Comparison of ENCODE assay signal across 10 cellular contexts in the genomic region with DNA sequence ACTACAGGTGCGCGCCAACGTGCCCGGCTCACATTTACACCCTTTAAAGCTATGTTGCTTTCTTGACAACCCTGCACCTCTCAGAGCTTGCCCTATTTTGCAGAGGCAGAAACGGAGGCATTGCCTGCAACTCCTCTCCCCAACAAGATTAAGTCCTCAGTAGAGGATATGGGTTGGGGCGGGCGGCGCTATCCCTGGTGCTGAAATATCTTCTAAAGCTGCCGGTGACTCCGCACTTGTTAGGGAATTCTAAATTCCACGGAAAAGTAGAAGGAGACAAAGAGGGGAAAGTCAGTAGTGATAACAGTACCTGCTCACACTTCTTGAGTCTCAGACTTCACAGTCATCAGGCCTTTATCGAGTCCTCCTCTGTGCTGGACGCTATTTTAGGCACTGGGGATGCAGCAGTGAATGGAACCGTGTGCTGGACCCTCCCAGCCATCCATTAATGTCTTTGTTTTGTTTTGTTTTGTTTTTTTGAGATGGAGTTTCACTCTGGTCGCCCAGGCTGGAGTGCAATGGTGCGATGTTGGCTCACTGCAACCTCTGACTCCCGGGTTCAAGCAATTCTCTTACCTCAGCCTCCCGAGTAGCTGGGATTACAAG. TPM values are rescaled to one million over a fixed set of nuclear protein-coding genes. Genes with fewer than 3 reads are reported as not detected.
DNase-seq lines count a peak whose midpoint lies in the region; ATAC-seq and TF ChIP-seq lines count a peak whose summit lies in the region.
"Had no signal": no experiment of that assay in that cellular context is flagged by ENCODE, and none has a peak within 500 bp of the region (broad histone marks: within the 10 kb centered on the region; RNA-seq: fewer than 3 reads in every experiment).

No MANE protein-coding gene starts in this region.

- intact Hi-C loops in activated T-helper 1 cell treated with anti-CD3 and anti-CD28 coated beads, Interleukin-12 subunit alpha, Interleukin-12 subunit beta, Interleukin-2, Interleukin-4 antibody, amounts not matched to agents 30 ng/mL and 10 ng/mL and 1 ng/mL, durations not matched to agents 14 hours and 24 hours and 36 hours (cut with micrococcal nuclease) = no loop called here
- intact Hi-C loops in prostate gland (cut with DNase I) = no loop called here
- intact Hi-C loops in CD4-positive, alpha-beta T cell (cut with DNase I, micrococcal nuclease) = loop anchor here in 1 of 2 experiments (10.0 kb wide), 1 partner anchor 345 kb away; no protein-coding TSS in a partner anchor

- no peaks in the 10 kb centered on the region for H3K4me1 ChIP-seq in prostate gland (replicated peaks)

- no peaks in the 10 kb centered on the region for H3K4me1 Mint-ChIP-seq in activated CD4-positive, alpha-beta memory T cell treated with anti-CD3 and anti-CD28 coated beads, Interleukin-2, amount 10 ng/mL, durations not matched to agents 7 days and 5 days
- H3K4me1 Mint-ChIP-seq in activated T-helper 1 cell treated with anti-CD3 and anti-CD28 coated beads, Interleukin-12 subunit alpha, Interleukin-12 subunit beta, Interleukin-2, Interleukin-4 antibody, amounts not matched to agents 30 ng/mL and 10 ng/mL and 1 ng/mL, durations not matched to agents 14 hours and 24 hours and 36 hours (ENCODE audit: low read depth) = no peaks in the 10 kb centered on the region
- H3K4me1 Mint-ChIP-seq in CD4-positive, alpha-beta T cell (ENCODE audit: low read depth) = no peaks in the 10 kb centered on the region
- H3K4me1 Mint-ChIP-seq: nephron had no signal

- H3K27me3 ChIP-seq in prostate gland (replicated peaks; ENCODE audit: insufficient read depth) = no peaks in the 10 kb centered on the region
- H3K27me3 ChIP-seq in CD4-positive, alpha-beta T cell (ENCODE audit: control insufficient read depth, insufficient read depth, low read length) = no peaks in the 10 kb centered on the region

- H3K27ac ChIP-seq in prostate gland = no peak overlapping the region
- no peak overlapping the region for H3K27ac ChIP-seq in CD4-positive, alpha-beta T cell (ENCODE audit: low read depth, low read length)

- H3K27me3 Mint-ChIP-seq in activated CD4-positive, alpha-beta memory T cell treated with anti-CD3 and anti-CD28 coated beads, Interleukin-2, amount 10 ng/mL, durations not matched to agents 7 days and 5 days = no peaks in the 10 kb centered on the region
- H3K27me3 Mint-ChIP-seq in activated T-helper 1 cell treated with anti-CD3 and anti-CD28 coated beads, Interleukin-12 subunit alpha, Interleukin-12 subunit beta, Interleukin-2, Interleukin-4 antibody, amounts not matched to agents 30 ng/mL and 10 ng/mL and 1 ng/mL, durations not matched to agents 14 hours and 24 hours and 36 hours (ENCODE audit: insufficient read depth) = no peaks in the 10 kb centered on the region
- no peaks in the 10 kb centered on the region for H3K27me3 Mint-ChIP-seq in CD4-positive, alpha-beta T cell

- ATAC-seq in CD4-positive, alpha-beta T cell (ENCODE audit: poor library complexity) = no peak
- ATAC-seq in HG02852 (IDR thresholded peaks at IDR 0.05; ENCODE audit: unreplicated experiment) = no peak

- no peak overlapping the region for H3K27ac Mint-ChIP-seq in activated CD4-positive, alpha-beta memory T cell treated with anti-CD3 and anti-CD28 coated beads, Interleukin-2, amount 10 ng/mL, durations not matched to agents 7 days and 5 days
- no peak overlapping the region for H3K27ac Mint-ChIP-seq in activated T-helper 1 cell treated with anti-CD3 and anti-CD28 coated beads, Interleukin-12 subunit alpha, Interleukin-12 subunit beta, Interleukin-2, Interleukin-4 antibody, amounts not matched to agents 30 ng/mL and 10 ng/mL and 1 ng/mL, durations not matched to agents 14 hours and 24 hours and 36 hours
- no peak overlapping the region for H3K27ac Mint-ChIP-seq in CD4-positive, alpha-beta T cell
- H3K27ac Mint-ChIP-seq: nephron had no signal

- H3K36me3 Mint-ChIP-seq in activated CD4-positive, alpha-beta memory T cell treated with anti-CD3 and anti-CD28 coated beads, Interleukin-2, amount 10 ng/mL, durations not matched to agents 7 days and 5 days (ENCODE audit: low read depth) = no peaks in the 10 kb centered on the region
- no peaks in the 10 kb centered on the region for H3K36me3 Mint-ChIP-seq in activated T-helper 1 cell treated with anti-CD3 and anti-CD28 coated beads, Interleukin-12 subunit alpha, Interleukin-12 subunit beta, Interleukin-2, Interleukin-4 antibody, amounts not matched to agents 30 ng/mL and 10 ng/mL and 1 ng/mL, durations not matched to agents 14 hours and 24 hours and 36 hours (ENCODE audit: low read depth)
- peaks cover 9% of the 10 kb centered on the region for H3K36me3 Mint-ChIP-seq in CD4-positive, alpha-beta T cell (ENCODE audit: low read depth)

- POLR2A ChIA-PET in activated CD4-positive, alpha-beta memory T cell treated with anti-CD3 and anti-CD28 coated beads, Interleukin-2, amount 10 ng/mL, durations not matched to agents 7 days and 5 days (lab: Charles Lee) = no interaction called here
- POLR2A ChIA-PET in CD4-positive, alpha-beta T cell (lab: Charles Lee) = no interaction called here

- no peak overlapping the region for H3K4me3 ChIP-seq in prostate gland

- no peak overlapping the region for H3K4me3 Mint-ChIP-seq in activated CD4-positive, alpha-beta memory T cell treated with anti-CD3 and anti-CD28 coated beads, Interleukin-2, amount 10 ng/mL, durations not matched to agents 7 days and 5 days
- H3K4me3 Mint-ChIP-seq in activated T-helper 1 cell treated with anti-CD3 and anti-CD28 coated beads, Interleukin-12 subunit alpha, Interleukin-12 subunit beta, Interleukin-2, Interleukin-4 antibody, amounts not matched to agents 30 ng/mL and 10 ng/mL and 1 ng/mL, durations not matched to agents 14 hours and 24 hours and 36 hours = no peak overlapping the region
- H3K4me3 Mint-ChIP-seq in CD4-positive, alpha-beta T cell = no peak overlapping the region
- H3K4me3 Mint-ChIP-seq: nephron had no signal

- no peak for TF ChIP-seq POLR2A in prostate gland (IDR thresholded peaks at IDR 0.05)

- no peaks in the 10 kb centered on the region for H3K9me3 ChIP-seq in prostate gland
- H3K9me3 ChIP-seq in CD4-positive, alpha-beta T cell (ENCODE audit: control insufficient read depth, low read length) = no peaks in the 10 kb centered on the region

- H3K36me3 ChIP-seq in prostate gland = no peaks in the 10 kb centered on the region

- CTCF ChIA-PET in activated CD4-positive, alpha-beta memory T cell treated with anti-CD3 and anti-CD28 coated beads, Interleukin-2, amount 10 ng/mL, durations not matched to agents 7 days and 5 days (lab: Charles Lee) = no interaction called here
- CTCF ChIA-PET in CD4-positive, alpha-beta T cell (lab: Charles Lee) = no interaction called here

- whole genome bisulfite sequencing in prostate gland = 20% methylated on average over 18 of the region's 18 CpGs

- TF ChIP-seq CTCF in prostate gland (IDR thresholded peaks at IDR 0.05) = no peak
- TF ChIP-seq CTCF in CD4-positive, alpha-beta T cell (IDR thresholded peaks at IDR 0.05) = no peak

- no peaks in the 10 kb centered on the region for H3K9me3 Mint-ChIP-seq in activated CD4-positive, alpha-beta memory T cell treated with anti-CD3 and anti-CD28 coated beads, Interleukin-2, amount 10 ng/mL, durations not matched to agents 7 days and 5 days
- H3K9me3 Mint-ChIP-seq in activated T-helper 1 cell treated with anti-CD3 and anti-CD28 coated beads, Interleukin-12 subunit alpha, Interleukin-12 subunit beta, Interleukin-2, Interleukin-4 antibody, amounts not matched to agents 30 ng/mL and 10 ng/mL and 1 ng/mL, durations not matched to agents 14 hours and 24 hours and 36 hours = no peaks in the 10 kb centered on the region
- no peaks in the 10 kb centered on the region for H3K9me3 Mint-ChIP-seq in CD4-positive, alpha-beta T cell
- H3K9me3 Mint-ChIP-seq: nephron had no signal

- DNase-seq in AML-193 (lab: John Stamatoyannopoulos, UW) (peak; percentile 4 to 8), HuH-7.5 (ENCODE audit: low spot score) (peak; percentile 73), islet precursor cell (peak; percentile 83), prostate gland (ENCODE audit: low spot score) (no peak)
- peak; percentile 28 for DNase-seq in activated CD4-positive, alpha-beta memory T cell treated with anti-CD3 and anti-CD28 coated beads, Interleukin-2, amount 10 ng/mL, durations not matched to agents 7 days and 5 days
- no peak for DNase-seq in activated T-helper 1 cell treated with anti-CD3 and anti-CD28 coated beads, Interleukin-12 subunit alpha, Interleukin-12 subunit beta, Interleukin-2, Interleukin-4 antibody, amounts not matched to agents 30 ng/mL and 10 ng/mL and 1 ng/mL, durations not matched to agents 14 hours and 24 hours and 36 hours (ENCODE audit: low spot score)
- DNase-seq in CD4-positive, alpha-beta T cell = no peak

RNA-seq across cellular contexts. Expression of a gene that starts 18.0 kb away (rescaled TPM):
- 1 to 10 TPM; 1.7 to 2.0 TPM for total RNA-seq in activated CD4-positive, alpha-beta memory T cell treated with anti-CD3 and anti-CD28 coated beads, Interleukin-2, amount 10 ng/mL, durations not matched to agents 7 days and 5 days
- 1.1 TPM in 2 replicates for total RNA-seq in activated T-helper 1 cell treated with anti-CD3 and anti-CD28 coated beads, Interleukin-12 subunit alpha, Interleukin-12 subunit beta, Interleukin-2, Interleukin-4 antibody, amounts not matched to agents 30 ng/mL and 10 ng/mL and 1 ng/mL, durations not matched to agents 14 hours and 24 hours and 36 hours
- 1 to 10 TPM in 1 of 2 donors, not detected in 1; 1.2 TPM for total RNA-seq in prostate gland
- 1 to 10 TPM; 1.6 TPM for total RNA-seq in CD4-positive, alpha-beta T cell
- total RNA-seq: epithelial cell of proximal tubule had no signal

RNA-seq across cellular contexts. Expression of a gene that starts 30.0 kb away (rescaled TPM):
- 1,000 to 10,000 TPM; 2,013 to 2,059 TPM for total RNA-seq in activated CD4-positive, alpha-beta memory T cell treated with anti-CD3 and anti-CD28 coated beads, Interleukin-2, amount 10 ng/mL, durations not matched to agents 7 days and 5 days
- total RNA-seq in activated T-helper 1 cell treated with anti-CD3 and anti-CD28 coated beads, Interleukin-12 subunit alpha, Interleukin-12 subunit beta, Interleukin-2, Interleukin-4 antibody, amounts not matched to agents 30 ng/mL and 10 ng/mL and 1 ng/mL, durations not matched to agents 14 hours and 24 hours and 36 hours = 2,494 and 2,556 TPM in 2 replicates
- total RNA-seq in prostate gland = 1,000 to 10,000 TPM; 1,351 to 1,892 TPM
- total RNA-seq in CD4-positive, alpha-beta T cell = 1,000 to 10,000 TPM; 4,157 to 4,260 TPM

RNA-seq across cellular contexts. Expression of a gene that starts 41.9 kb away (rescaled TPM):
- 100 to 1,000 TPM; 233 to 237 TPM for total RNA-seq in activated CD4-positive, alpha-beta memory T cell treated with anti-CD3 and anti-CD28 coated beads, Interleukin-2, amount 10 ng/mL, durations not matched to agents 7 days and 5 days
- 222 and 227 TPM in 2 replicates for total RNA-seq in activated T-helper 1 cell treated with anti-CD3 and anti-CD28 coated beads, Interleukin-12 subunit alpha, Interleukin-12 subunit beta, Interleukin-2, Interleukin-4 antibody, amounts not matched to agents 30 ng/mL and 10 ng/mL and 1 ng/mL, durations not matched to agents 14 hours and 24 hours and 36 hours
- 10 to 100 TPM in 1 of 2 donors, 1 to 10 TPM in 1; 1.5 to 10.1 TPM for total RNA-seq in prostate gland
- total RNA-seq in CD4-positive, alpha-beta T cell = 100 to 1,000 TPM; 120 to 121 TPM

RNA-seq across cellular contexts. Expression of a gene that starts 43.1 kb away (rescaled TPM):
- 10 to 100 TPM; 59.3 to 60.8 TPM for total RNA-seq in activated CD4-positive, alpha-beta memory T cell treated with anti-CD3 and anti-CD28 coated beads, Interleukin-2, amount 10 ng/mL, durations not matched to agents 7 days and 5 days
- total RNA-seq in activated T-helper 1 cell treated with anti-CD3 and anti-CD28 coated beads, Interleukin-12 subunit alpha, Interleukin-12 subunit beta, Interleukin-2, Interleukin-4 antibody, amounts not matched to agents 30 ng/mL and 10 ng/mL and 1 ng/mL, durations not matched to agents 14 hours and 24 hours and 36 hours = 122 and 128 TPM in 2 replicates
- 10 to 100 TPM; 48.7 to 52.2 TPM for total RNA-seq in prostate gland
- 10 to 100 TPM; 26.9 to 28.1 TPM for total RNA-seq in CD4-positive, alpha-beta T cell

Comparison
In these comparisons a context has a peak if more than half of its experiments do, and no peak if none do; other contexts are left out.
1. DNase-seq: peak in AML-193 (2 of 2), HuH-7.5 (single experiment), activated CD4-positive, alpha-beta memory T cell treated with anti-CD3 and anti-CD28 coated beads, Interleukin-2, amount 10 ng/mL, durations not matched to agents 7 days and 5 days (single experiment) and islet precursor cell (single experiment); none in activated T-helper 1 cell treated with anti-CD3 and anti-CD28 coated beads, Interleukin-12 subunit alpha, Interleukin-12 subunit beta, Interleukin-2, Interleukin-4 antibody, amounts not matched to agents 30 ng/mL and 10 ng/mL and 1 ng/mL, durations not matched to agents 14 hours and 24 hours and 36 hours (single experiment), prostate gland (single experiment) and CD4-positive, alpha-beta T cell (0 of 10).
2. RNA of a gene that starts 41.9 kb away (total RNA-seq): 233 to 237 TPM in activated CD4-positive, alpha-beta memory T cell treated with anti-CD3 and anti-CD28 coated beads, Interleukin-2, amount 10 ng/mL, durations not matched to agents 7 days and 5 days, 222 to 227 TPM in activated T-helper 1 cell treated with anti-CD3 and anti-CD28 coated beads, Interleukin-12 subunit alpha, Interleukin-12 subunit beta, Interleukin-2, Interleukin-4 antibody, amounts not matched to agents 30 ng/mL and 10 ng/mL and 1 ng/mL, durations not matched to agents 14 hours and 24 hours and 36 hours and 120 to 121 TPM in CD4-positive, alpha-beta T cell; 1.5 to 10.1 TPM in prostate gland; every median in the first group is over 10 times any median in the second.